9 cellular contexts compared by ENCODE assay signal in the genomic region with DNA sequence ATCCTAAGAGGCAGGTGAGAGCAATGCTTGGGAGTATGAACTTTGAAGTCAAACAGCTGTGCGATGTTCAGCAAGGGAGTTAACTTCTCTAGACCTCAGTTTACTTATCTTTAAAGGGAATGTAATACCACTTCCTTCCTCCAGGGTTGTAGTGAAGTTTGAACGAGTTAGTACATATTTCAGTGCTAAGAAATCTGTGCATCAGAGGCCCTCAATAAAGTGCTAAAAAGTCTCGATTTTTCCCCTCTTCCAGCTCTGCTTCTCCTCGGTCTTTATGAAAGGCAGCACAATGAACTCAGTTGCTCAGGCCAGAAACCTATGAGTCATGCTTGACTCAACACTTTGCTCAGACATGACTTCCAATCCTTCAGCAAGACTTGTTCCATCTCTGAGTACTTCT.
DNase-seq lines count a peak whose midpoint lies in the region; ATAC-seq and TF ChIP-seq lines count a peak whose summit lies in the region.
"Had no signal": no experiment of that assay in that cellular context is flagged by ENCODE, and none has a peak within 500 bp of the region (broad histone marks: within the 10 kb centered on the region; RNA-seq: fewer than 3 reads in every experiment).

No MANE protein-coding gene starts in this region.

- TF ChIP-seq CTCF in foreskin fibroblast (IDR thresholded peaks at IDR 0.05; ENCODE audit: low read depth, low read length) = no peak

- DNase-seq in AG20443 (ENCODE audit: low spot score) (peak; percentile 68), OCI-M1 (lab: John Stamatoyannopoulos, UW) (peak; percentile 4), foreskin fibroblast (peak; percentile 87 to 91), NOMO-1 (lab: John Stamatoyannopoulos, UW; ENCODE audit: unreplicated experiment in 2 of 2) (no peak)
- no peak for DNase-seq in stimulated activated CD8-positive, alpha-beta memory T cell treated with anti-CD3 and anti-CD28 coated beads, Interleukin-4, amount 100 ng/mL, for 48 hours
- DNase-seq: colonic mucosa had no signal

- H3K4me3 ChIP-seq in foreskin fibroblast (ENCODE audit: low read depth in 1 of 2, low read length in 2 of 2) = no peak overlapping the region
- H3K4me3 ChIP-seq: colonic mucosa had no signal

- peak; percentile 65 for ATAC-seq in GM19035 (IDR thresholded peaks at IDR 0.05; ENCODE audit: unreplicated experiment)
- no peak for ATAC-seq in HG03460 (IDR thresholded peaks at IDR 0.05; ENCODE audit: unreplicated experiment)
- ATAC-seq in HG02763 (IDR thresholded peaks at IDR 0.05; ENCODE audit: unreplicated experiment) = no peak

Comparison
In these comparisons a context has a peak if more than half of its experiments do, and no peak if none do; other contexts are left out.
1. DNase-seq: peak in AG20443 (single experiment), OCI-M1 (single experiment) and foreskin fibroblast (2 of 2); none in NOMO-1 (0 of 2) and stimulated activated CD8-positive, alpha-beta memory T cell treated with anti-CD3 and anti-CD28 coated beads, Interleukin-4, amount 100 ng/mL, for 48 hours (single experiment).